18 cellular contexts compared by ENCODE assay signal in the genomic region with DNA sequence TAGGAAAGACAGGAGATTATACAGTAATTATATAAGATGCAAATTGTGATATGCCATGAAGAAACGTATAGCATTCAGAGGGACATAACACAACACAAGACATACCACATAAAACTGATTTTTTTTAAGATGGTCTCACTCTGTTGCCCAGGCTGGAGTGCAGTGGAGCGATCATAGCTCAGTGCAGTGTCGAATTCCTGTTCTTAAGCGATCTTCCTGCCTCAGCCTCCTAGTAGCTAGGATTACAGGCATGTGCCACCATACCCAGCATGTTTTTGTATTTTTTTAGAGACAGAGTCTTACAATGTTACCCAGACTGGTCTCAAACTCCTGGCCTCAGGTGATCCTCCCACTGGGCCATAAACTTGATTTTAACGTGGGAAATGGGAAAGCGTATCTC. TPM values are rescaled to one million over a fixed set of nuclear protein-coding genes. Genes with fewer than 3 reads are reported as not detected.
A peak's percentile ranks its signal among the peaks of the same experiment; 100 is the strongest.
DNase-seq lines count a peak whose midpoint lies in the region; ATAC-seq and TF ChIP-seq lines count a peak whose summit lies in the region.
"Had no signal": no experiment of that assay in that cellular context is flagged by ENCODE, and none has a peak within 500 bp of the region (broad histone marks: within the 10 kb centered on the region; RNA-seq: fewer than 3 reads in every experiment).

No MANE protein-coding gene starts in this region.

- TF ChIP-seq POLR2A in thyroid gland (IDR thresholded peaks at IDR 0.05): no peak

- H3K36me3 ChIP-seq in BLaER1 (peaks cover 7% of the 10 kb centered on the region), Loucy (ENCODE audit: insufficient read depth, low read length) (no peaks in the 10 kb centered on the region), thyroid gland (no peaks in the 10 kb centered on the region)

- no peak for ATAC-seq in GM19395 (IDR thresholded peaks at IDR 0.05; ENCODE audit: unreplicated experiment)
- no peak for ATAC-seq in stimulated activated memory B cell treated with anti-CD40 and anti-IgM and Interleukin-4, amounts not matched to agents 10 μg/mL and 1 μg/mL and 100 μg/mL, for 72 hours
- ATAC-seq: GM23338 had no signal

- H3F3A ChIP-seq in Loucy (ENCODE audit: low read depth): no peaks in the 10 kb centered on the region; the same call in 1 of the 2 replicates

- 49 to 51% methylated on average over 6 of the region's 6 CpGs for WGBS in thyroid gland, 2 donors

- H3K27me3 Mint-ChIP-seq in nephron progenitor cell (ENCODE audit: low read depth, poor library complexity) (no peaks in the 10 kb centered on the region), osteocyte (ENCODE audit: unreplicated experiment) (no peaks in the 10 kb centered on the region)
- H3K27me3 Mint-ChIP-seq in stimulated activated memory B cell treated with anti-CD40 and anti-IgM and Interleukin-4, amounts not matched to agents 10 μg/mL and 1 μg/mL and 100 μg/mL, for 72 hours: no peaks in the 10 kb centered on the region
- H3K27me3 Mint-ChIP-seq: CD4-positive, CD25-positive, alpha-beta regulatory T cell; CD8-positive, alpha-beta memory T cell had no signal

- H3K4me1 Mint-ChIP-seq in nephron progenitor cell: peaks cover 34% of the 10 kb centered on the region
- peaks cover 21% of the 10 kb centered on the region for H3K4me1 Mint-ChIP-seq in osteocyte (ENCODE audit: unreplicated experiment)
- peaks cover 30% of the 10 kb centered on the region for H3K4me1 Mint-ChIP-seq in stimulated activated memory B cell treated with anti-CD40 and anti-IgM and Interleukin-4, amounts not matched to agents 10 μg/mL and 1 μg/mL and 100 μg/mL, for 72 hours

- H3K9me3 Mint-ChIP-seq in nephron progenitor cell (no peaks in the 10 kb centered on the region), osteocyte (ENCODE audit: unreplicated experiment) (no peaks in the 10 kb centered on the region)
- H3K9me3 Mint-ChIP-seq in stimulated activated memory B cell treated with anti-CD40 and anti-IgM and Interleukin-4, amounts not matched to agents 10 μg/mL and 1 μg/mL and 100 μg/mL, for 72 hours: no peaks in the 10 kb centered on the region
- H3K9me3 Mint-ChIP-seq: CD8-positive, alpha-beta memory T cell; GM23338 had no signal

- intact Hi-C loops in thyroid gland (cut with DNase I): no loop called here

- H3K4me1 ChIP-seq in BLaER1: peaks cover 47% of the 10 kb centered on the region
- peaks cover 39% of the 10 kb centered on the region for H3K4me1 ChIP-seq in Loucy (ENCODE audit: insufficient read depth, low read length, poor library complexity, severe bottlenecking)
- peaks cover 24 to 28% of the 10 kb centered on the region in 2 donors for H3K4me1 ChIP-seq in thyroid gland

- no peak overlapping the region for H3K27ac ChIP-seq in BLaER1
- H3K27ac ChIP-seq in thyroid gland: peak overlapping the region in 2 of 3 donors; percentile 47 to 51

- H3K27me3 ChIP-seq in BLaER1 (no peaks in the 10 kb centered on the region), Loucy (ENCODE audit: insufficient read depth, low read length, poor library complexity, severe bottlenecking) (no peaks in the 10 kb centered on the region), thyroid gland (no peaks in the 10 kb centered on the region)

- H3K4me3 Mint-ChIP-seq in nephron progenitor cell (no peak overlapping the region), osteocyte (ENCODE audit: unreplicated experiment) (no peak overlapping the region)
- no peak overlapping the region for H3K4me3 Mint-ChIP-seq in stimulated activated memory B cell treated with anti-CD40 and anti-IgM and Interleukin-4, amounts not matched to agents 10 μg/mL and 1 μg/mL and 100 μg/mL, for 72 hours
- H3K4me3 Mint-ChIP-seq: CD4-positive, CD25-positive, alpha-beta regulatory T cell; CD8-positive, alpha-beta memory T cell; GM23338 had no signal

- no peak overlapping the region for H3K27ac Mint-ChIP-seq in nephron progenitor cell
- H3K27ac Mint-ChIP-seq in osteocyte (ENCODE audit: unreplicated experiment): no peak overlapping the region
- no peak overlapping the region for H3K27ac Mint-ChIP-seq in stimulated activated memory B cell treated with anti-CD40 and anti-IgM and Interleukin-4, amounts not matched to agents 10 μg/mL and 1 μg/mL and 100 μg/mL, for 72 hours
- H3K27ac Mint-ChIP-seq: CD4-positive, CD25-positive, alpha-beta regulatory T cell; CD8-positive, alpha-beta memory T cell; GM23338 had no signal

- H3K9me3 ChIP-seq in BLaER1 (no peaks in the 10 kb centered on the region), Loucy (ENCODE audit: insufficient read depth, low read depth, low read length) (no peaks in the 10 kb centered on the region), thyroid gland (no peaks in the 10 kb centered on the region)

- H4K20me1 ChIP-seq in BLaER1 (no peaks in the 10 kb centered on the region), Loucy (ENCODE audit: insufficient read depth, low read length, poor library complexity, severe bottlenecking) (no peaks in the 10 kb centered on the region)

- H3K4me3 ChIP-seq in BLaER1 (no peak overlapping the region), Loucy (ENCODE audit: low read length, poor library complexity, severe bottlenecking) (no peak overlapping the region), thyroid gland (replicated peaks in 1 of 3) (no peak overlapping the region)
- H3K4me3 ChIP-seq: GM23338 had no signal

- DNase-seq in nephron progenitor cell (peak; percentile 18), thyroid gland (peak; percentile 23 to 26), osteocyte (ENCODE audit: extremely low spot score, unreplicated experiment) (no peak)
- DNase-seq: 8988T; C1 segment of cervical spinal cord; CD4-positive, CD25-positive, alpha-beta regulatory T cell; CD8-positive, alpha-beta memory T cell; COR-L47; DMS 273 treated with DMSO at 0.1 percent for 48 hours; DMS53; DND-41; EL; HCEC 1CT had no signal

- H3K36me3 Mint-ChIP-seq in nephron progenitor cell (ENCODE audit: low read depth): peaks cover 25% of the 10 kb centered on the region
- H3K36me3 Mint-ChIP-seq in osteocyte (ENCODE audit: unreplicated experiment): peaks cover under 1% of the 10 kb centered on the region
- peaks cover under 1% of the 10 kb centered on the region for H3K36me3 Mint-ChIP-seq in stimulated activated memory B cell treated with anti-CD40 and anti-IgM and Interleukin-4, amounts not matched to agents 10 μg/mL and 1 μg/mL and 100 μg/mL, for 72 hours

- H3K79me2 ChIP-seq in Loucy (ENCODE audit: insufficient read depth, low read length): peaks cover 16% of the 10 kb centered on the region

- H3K9me2 ChIP-seq in Loucy (replicated peaks; ENCODE audit: low read depth, low read length): no peaks in the 10 kb centered on the region

- H2AFZ ChIP-seq in Loucy (ENCODE audit: low read length): no peak overlapping the region
- H2AFZ ChIP-seq: GM23338 had no signal

- H3K4me2 ChIP-seq in BLaER1 (peak overlapping the region; percentile 59), Loucy (ENCODE audit: low read depth, low read length, poor library complexity, severe bottlenecking) (peak overlapping the region; percentile 87)
- H3K4me2 ChIP-seq: GM23338 had no signal

- TF ChIP-seq CTCF in Loucy (conservative IDR thresholded peaks at IDR 0.05; ENCODE audit: low read length): no peak
- TF ChIP-seq CTCF in nephron progenitor cell (IDR thresholded peaks at IDR 0.05): no peak
- TF ChIP-seq CTCF in thyroid gland (IDR thresholded peaks at IDR 0.05): no peak
- TF ChIP-seq CTCF in osteocyte (IDR thresholded peaks at IDR 0.05): no peak

- H3K9ac ChIP-seq in BLaER1: 0 out of 2 replicates have a peak overlapping the region, but pooled peaks have one; percentile 40
- no peak overlapping the region for H3K9ac ChIP-seq in Loucy (ENCODE audit: low read depth, low read length, poor library complexity, severe bottlenecking)

RNA-seq across cellular contexts. Expression of a gene that starts 2.6 kb away (rescaled TPM):
- total RNA-seq in thyroid gland (10 to 100 TPM; 16.5 to 35.0 (median 30.7) TPM), osteocyte (3.1 and 3.6 TPM in 2 replicates)

RNA-seq across cellular contexts. Expression of a gene that starts 2.6 kb away (rescaled TPM):
- total RNA-seq in thyroid gland (10 to 100 TPM; 10.6 to 15.5 (median 12.7) TPM), osteocyte (4.9 and 6.3 TPM in 2 replicates)

RNA-seq across cellular contexts. Expression of a gene that starts 10.7 kb away (rescaled TPM):
- 1 to 10 TPM; 2.0 to 6.5 (median 4.3) TPM for total RNA-seq in thyroid gland
- total RNA-seq in osteocyte: 0.26 TPM in 1 of 2 replicates, not detected in the other

RNA-seq across cellular contexts. Expression of a gene that starts 28.7 kb away (rescaled TPM):
- 10 to 100 TPM; 20.8 to 39.6 (median 25.9) TPM for total RNA-seq in thyroid gland
- total RNA-seq in osteocyte: 22.6 and 23.2 TPM in 2 replicates

RNA-seq across cellular contexts. Expression of a gene that starts 28.8 kb away (rescaled TPM):
- 10 to 100 TPM; 27.2 to 47.9 (median 37.0) TPM for total RNA-seq in thyroid gland
- total RNA-seq in osteocyte: 23.1 and 25.5 TPM in 2 replicates
